In the genomic region with DNA sequence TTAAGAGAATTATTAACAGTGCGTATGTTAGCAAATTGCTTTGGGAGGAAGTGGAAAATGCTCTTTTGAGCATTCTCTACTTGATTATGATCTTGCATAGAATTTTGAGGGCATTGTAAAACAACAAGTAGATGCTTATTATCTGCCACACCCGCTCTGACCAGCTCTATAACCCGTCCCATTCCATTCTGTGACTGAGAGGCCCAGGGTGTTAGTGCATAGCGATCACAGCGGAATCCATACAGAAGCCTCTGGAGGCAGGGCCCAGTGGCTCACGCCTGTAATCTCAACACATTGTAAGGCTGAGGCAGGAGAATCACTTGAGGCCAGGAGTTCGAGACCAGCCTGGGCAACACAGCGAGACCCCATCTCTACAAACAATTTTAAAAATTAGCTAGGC, we compare ENCODE assay signal across 1 cellular context.
TF ChIP-seq lines count a peak whose summit lies in the region.

No MANE protein-coding gene starts in this region.

TF ChIP-seq in K562, 482 proteins besides CTCF, POLR2A, EP300 and RAD21:
- TF ChIP-seq CHD2 (IDR thresholded peaks at IDR 0.05; ENCODE audit: low read depth, low read length), result no peak
- TF ChIP-seq, protein P1, sequence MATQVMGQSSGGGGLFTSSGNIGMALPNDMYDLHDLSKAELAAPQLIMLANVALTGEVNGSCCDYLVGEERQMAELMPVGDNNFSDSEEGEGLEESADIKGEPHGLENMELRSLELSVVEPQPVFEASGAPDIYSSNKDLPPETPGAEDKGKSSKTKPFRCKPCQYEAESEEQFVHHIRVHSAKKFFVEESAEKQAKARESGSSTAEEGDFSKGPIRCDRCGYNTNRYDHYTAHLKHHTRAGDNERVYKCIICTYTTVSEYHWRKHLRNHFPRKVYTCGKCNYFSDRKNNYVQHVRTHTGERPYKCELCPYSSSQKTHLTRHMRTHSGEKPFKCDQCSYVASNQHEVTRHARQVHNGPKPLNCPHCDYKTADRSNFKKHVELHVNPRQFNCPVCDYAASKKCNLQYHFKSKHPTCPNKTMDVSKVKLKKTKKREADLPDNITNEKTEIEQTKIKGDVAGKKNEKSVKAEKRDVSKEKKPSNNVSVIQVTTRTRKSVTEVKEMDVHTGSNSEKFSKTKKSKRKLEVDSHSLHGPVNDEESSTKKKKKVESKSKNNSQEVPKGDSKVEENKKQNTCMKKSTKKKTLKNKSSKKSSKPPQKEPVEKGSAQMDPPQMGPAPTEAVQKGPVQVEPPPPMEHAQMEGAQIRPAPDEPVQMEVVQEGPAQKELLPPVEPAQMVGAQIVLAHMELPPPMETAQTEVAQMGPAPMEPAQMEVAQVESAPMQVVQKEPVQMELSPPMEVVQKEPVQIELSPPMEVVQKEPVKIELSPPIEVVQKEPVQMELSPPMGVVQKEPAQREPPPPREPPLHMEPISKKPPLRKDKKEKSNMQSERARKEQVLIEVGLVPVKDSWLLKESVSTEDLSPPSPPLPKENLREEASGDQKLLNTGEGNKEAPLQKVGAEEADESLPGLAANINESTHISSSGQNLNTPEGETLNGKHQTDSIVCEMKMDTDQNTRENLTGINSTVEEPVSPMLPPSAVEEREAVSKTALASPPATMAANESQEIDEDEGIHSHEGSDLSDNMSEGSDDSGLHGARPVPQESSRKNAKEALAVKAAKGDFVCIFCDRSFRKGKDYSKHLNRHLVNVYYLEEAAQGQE (CRISPR knock-in tag; IDR thresholded peaks at IDR 0.05; ENCODE audit: low read depth), result no peak
- TF ChIP-seq, protein P2, sequence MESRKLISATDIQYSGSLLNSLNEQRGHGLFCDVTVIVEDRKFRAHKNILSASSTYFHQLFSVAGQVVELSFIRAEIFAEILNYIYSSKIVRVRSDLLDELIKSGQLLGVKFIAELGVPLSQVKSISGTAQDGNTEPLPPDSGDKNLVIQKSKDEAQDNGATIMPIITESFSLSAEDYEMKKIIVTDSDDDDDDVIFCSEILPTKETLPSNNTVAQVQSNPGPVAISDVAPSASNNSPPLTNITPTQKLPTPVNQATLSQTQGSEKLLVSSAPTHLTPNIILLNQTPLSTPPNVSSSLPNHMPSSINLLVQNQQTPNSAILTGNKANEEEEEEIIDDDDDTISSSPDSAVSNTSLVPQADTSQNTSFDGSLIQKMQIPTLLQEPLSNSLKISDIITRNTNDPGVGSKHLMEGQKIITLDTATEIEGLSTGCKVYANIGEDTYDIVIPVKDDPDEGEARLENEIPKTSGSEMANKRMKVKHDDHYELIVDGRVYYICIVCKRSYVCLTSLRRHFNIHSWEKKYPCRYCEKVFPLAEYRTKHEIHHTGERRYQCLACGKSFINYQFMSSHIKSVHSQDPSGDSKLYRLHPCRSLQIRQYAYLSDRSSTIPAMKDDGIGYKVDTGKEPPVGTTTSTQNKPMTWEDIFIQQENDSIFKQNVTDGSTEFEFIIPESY (CRISPR knock-in tag; IDR thresholded peaks at IDR 0.05), result peak; percentile 46; the same call in 1 of the 2 replicates
- 0 out of 2 replicates have a peak, but pooled peaks have one; percentile 11 for TF ChIP-seq ZNF121 (CRISPR knock-in tag; conservative IDR thresholded peaks at IDR 0.05)
